In the genomic region with DNA sequence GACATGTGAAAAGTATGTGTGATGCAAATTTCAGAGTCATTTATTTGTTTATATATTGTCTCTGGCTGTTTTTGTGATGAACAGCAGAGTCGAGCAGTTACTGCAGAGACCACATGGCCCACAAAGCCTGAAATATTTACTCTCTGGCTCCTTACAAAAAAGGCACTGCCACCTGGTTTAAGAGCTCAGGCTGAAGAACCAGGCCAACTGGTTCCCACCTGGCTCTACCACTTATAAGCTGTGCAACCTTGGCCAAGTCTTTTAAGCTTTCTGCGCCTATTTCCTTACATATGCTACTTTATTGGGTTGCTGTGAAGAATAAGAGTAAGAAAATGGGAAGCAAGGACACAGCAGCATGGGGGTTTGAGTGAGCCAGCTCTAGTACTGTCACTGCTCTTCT, we compare ENCODE assay signal across 1 cellular context.
TF ChIP-seq lines count a peak whose summit lies in the region.

No MANE protein-coding gene starts in this region.

TF ChIP-seq in GM23338, 12 proteins besides CTCF, POLR2A, EP300 and RAD21 (continued from another document):
- TF ChIP-seq, protein P1, sequence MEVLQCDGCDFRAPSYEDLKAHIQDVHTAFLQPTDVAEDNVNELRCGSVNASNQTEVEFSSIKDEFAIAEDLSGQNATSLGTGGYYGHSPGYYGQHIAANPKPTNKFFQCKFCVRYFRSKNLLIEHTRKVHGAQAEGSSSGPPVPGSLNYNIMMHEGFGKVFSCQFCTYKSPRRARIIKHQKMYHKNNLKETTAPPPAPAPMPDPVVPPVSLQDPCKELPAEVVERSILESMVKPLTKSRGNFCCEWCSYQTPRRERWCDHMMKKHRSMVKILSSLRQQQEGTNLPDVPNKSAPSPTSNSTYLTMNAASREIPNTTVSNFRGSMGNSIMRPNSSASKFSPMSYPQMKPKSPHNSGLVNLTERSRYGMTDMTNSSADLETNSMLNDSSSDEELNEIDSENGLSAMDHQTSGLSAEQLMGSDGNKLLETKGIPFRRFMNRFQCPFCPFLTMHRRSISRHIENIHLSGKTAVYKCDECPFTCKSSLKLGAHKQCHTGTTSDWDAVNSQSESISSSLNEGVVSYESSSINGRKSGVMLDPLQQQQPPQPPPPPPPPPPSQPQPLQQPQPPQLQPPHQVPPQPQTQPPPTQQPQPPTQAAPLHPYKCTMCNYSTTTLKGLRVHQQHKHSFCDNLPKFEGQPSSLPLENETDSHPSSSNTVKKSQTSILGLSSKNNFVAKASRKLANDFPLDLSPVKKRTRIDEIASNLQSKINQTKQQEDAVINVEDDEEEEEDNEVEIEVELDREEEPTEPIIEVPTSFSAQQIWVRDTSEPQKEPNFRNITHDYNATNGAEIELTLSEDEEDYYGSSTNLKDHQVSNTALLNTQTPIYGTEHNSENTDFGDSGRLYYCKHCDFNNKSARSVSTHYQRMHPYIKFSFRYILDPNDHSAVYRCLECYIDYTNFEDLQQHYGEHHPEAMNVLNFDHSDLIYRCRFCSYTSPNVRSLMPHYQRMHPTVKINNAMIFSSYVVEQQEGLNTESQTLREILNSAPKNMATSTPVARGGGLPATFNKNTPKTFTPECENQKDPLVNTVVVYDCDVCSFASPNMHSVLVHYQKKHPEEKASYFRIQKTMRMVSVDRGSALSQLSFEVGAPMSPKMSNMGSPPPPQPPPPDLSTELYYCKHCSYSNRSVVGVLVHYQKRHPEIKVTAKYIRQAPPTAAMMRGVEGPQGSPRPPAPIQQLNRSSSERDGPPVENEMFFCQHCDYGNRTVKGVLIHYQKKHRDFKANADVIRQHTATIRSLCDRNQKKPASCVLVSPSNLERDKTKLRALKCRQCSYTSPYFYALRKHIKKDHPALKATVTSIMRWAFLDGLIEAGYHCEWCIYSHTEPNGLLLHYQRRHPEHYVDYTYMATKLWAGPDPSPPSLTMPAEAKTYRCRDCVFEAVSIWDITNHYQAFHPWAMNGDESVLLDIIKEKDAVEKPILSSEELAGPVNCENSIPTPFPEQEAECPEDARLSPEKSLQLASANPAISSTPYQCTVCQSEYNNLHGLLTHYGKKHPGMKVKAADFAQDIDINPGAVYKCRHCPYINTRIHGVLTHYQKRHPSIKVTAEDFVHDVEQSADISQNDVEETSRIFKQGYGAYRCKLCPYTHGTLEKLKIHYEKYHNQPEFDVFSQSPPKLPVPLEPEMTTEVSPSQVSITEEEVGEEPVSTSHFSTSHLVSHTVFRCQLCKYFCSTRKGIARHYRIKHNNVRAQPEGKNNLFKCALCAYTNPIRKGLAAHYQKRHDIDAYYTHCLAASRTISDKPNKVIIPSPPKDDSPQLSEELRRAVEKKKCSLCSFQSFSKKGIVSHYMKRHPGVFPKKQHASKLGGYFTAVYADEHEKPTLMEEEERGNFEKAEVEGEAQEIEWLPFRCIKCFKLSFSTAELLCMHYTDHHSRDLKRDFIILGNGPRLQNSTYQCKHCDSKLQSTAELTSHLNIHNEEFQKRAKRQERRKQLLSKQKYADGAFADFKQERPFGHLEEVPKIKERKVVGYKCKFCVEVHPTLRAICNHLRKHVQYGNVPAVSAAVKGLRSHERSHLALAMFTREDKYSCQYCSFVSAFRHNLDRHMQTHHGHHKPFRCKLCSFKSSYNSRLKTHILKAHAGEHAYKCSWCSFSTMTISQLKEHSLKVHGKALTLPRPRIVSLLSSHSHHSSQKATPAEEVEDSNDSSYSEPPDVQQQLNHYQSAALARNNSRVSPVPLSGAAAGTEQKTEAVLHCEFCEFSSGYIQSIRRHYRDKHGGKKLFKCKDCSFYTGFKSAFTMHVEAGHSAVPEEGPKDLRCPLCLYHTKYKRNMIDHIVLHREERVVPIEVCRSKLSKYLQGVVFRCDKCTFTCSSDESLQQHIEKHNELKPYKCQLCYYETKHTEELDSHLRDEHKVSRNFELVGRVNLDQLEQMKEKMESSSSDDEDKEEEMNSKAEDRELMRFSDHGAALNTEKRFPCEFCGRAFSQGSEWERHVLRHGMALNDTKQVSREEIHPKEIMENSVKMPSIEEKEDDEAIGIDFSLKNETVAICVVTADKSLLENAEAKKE (CRISPR knock-in tag; IDR thresholded peaks at IDR 0.05): no peak
- TF ChIP-seq ZNF331 (CRISPR knock-in tag; IDR thresholded peaks at IDR 0.05; ENCODE audit: low read depth) (no peak), STAT1 (IDR thresholded peaks at IDR 0.05; ENCODE audit: unreplicated experiment) (no peak), EZH2phosphoT487 (IDR thresholded peaks at IDR 0.05; ENCODE audit: unreplicated experiment) (no peak), CREB1 (CRISPR knock-in tag; IDR thresholded peaks at IDR 0.05; ENCODE audit: low read depth) (no peak), POLR2AphosphoS5 (IDR thresholded peaks at IDR 0.05; ENCODE audit: low read depth) (no peak)
- TF ChIP-seq, protein P2, sequence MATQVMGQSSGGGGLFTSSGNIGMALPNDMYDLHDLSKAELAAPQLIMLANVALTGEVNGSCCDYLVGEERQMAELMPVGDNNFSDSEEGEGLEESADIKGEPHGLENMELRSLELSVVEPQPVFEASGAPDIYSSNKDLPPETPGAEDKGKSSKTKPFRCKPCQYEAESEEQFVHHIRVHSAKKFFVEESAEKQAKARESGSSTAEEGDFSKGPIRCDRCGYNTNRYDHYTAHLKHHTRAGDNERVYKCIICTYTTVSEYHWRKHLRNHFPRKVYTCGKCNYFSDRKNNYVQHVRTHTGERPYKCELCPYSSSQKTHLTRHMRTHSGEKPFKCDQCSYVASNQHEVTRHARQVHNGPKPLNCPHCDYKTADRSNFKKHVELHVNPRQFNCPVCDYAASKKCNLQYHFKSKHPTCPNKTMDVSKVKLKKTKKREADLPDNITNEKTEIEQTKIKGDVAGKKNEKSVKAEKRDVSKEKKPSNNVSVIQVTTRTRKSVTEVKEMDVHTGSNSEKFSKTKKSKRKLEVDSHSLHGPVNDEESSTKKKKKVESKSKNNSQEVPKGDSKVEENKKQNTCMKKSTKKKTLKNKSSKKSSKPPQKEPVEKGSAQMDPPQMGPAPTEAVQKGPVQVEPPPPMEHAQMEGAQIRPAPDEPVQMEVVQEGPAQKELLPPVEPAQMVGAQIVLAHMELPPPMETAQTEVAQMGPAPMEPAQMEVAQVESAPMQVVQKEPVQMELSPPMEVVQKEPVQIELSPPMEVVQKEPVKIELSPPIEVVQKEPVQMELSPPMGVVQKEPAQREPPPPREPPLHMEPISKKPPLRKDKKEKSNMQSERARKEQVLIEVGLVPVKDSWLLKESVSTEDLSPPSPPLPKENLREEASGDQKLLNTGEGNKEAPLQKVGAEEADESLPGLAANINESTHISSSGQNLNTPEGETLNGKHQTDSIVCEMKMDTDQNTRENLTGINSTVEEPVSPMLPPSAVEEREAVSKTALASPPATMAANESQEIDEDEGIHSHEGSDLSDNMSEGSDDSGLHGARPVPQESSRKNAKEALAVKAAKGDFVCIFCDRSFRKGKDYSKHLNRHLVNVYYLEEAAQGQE (IDR thresholded peaks at IDR 0.05; ENCODE audit: unreplicated experiment): no peak
TF ChIP-seq in GM23338: peak in this region for 0.
